Comparison of ENCODE assay signal across 7 cellular contexts in genomic region chr3:10263549-10264363, GRCh38. TPM values are rescaled to one million over a fixed set of nuclear protein-coding genes. Genes with fewer than 3 reads are reported as not detected.
DNase-seq lines count a peak whose midpoint lies in the region; ATAC-seq and TF ChIP-seq lines count a peak whose summit lies in the region.

No MANE protein-coding gene starts in this region.

- H3K4me1 ChIP-seq in HAP-1 (peaks cover 6% of the 10 kb centered on the region), ascending aorta (peaks cover 0 to 5% of the 10 kb centered on the region in 2 donors)

- intact Hi-C loops in ascending aorta (cut with DNase I), result no loop called here
- intact Hi-C loops in left colon (cut with DNase I, micrococcal nuclease), result no loop called here

- peak overlapping the region; percentile 56 for H3K27ac Mint-ChIP-seq in T-helper 2 cell treated with Interferon-gamma antibody and Interleukin-4, amounts not matched to agents 5 μg/mL and 100 μg/mL, for 36 hours

- H3K36me3 Mint-ChIP-seq in T-helper 2 cell treated with Interferon-gamma antibody and Interleukin-4, amounts not matched to agents 5 μg/mL and 100 μg/mL, for 36 hours (ENCODE audit: low read depth), result peaks cover 69% of the 10 kb centered on the region

- H3K36me3 ChIP-seq in HAP-1 (replicated peaks) (peaks cover 72% of the 10 kb centered on the region), ascending aorta (peaks cover 19 to 38% of the 10 kb centered on the region in 2 donors)

- ATAC-seq in left colon (peak; percentile 48), HG02759 (IDR thresholded peaks at IDR 0.05; ENCODE audit: unreplicated experiment) (no peak), HG03108 (IDR thresholded peaks at IDR 0.05; ENCODE audit: unreplicated experiment) (no peak)

- peak overlapping the region; percentile 55 for H3K4me3 Mint-ChIP-seq in T-helper 2 cell treated with Interferon-gamma antibody and Interleukin-4, amounts not matched to agents 5 μg/mL and 100 μg/mL, for 36 hours

- no peak overlapping the region for H3K27ac ChIP-seq in ascending aorta

- no peaks in the 10 kb centered on the region for H3K27me3 Mint-ChIP-seq in T-helper 2 cell treated with Interferon-gamma antibody and Interleukin-4, amounts not matched to agents 5 μg/mL and 100 μg/mL, for 36 hours (ENCODE audit: low read depth)

- no peak overlapping the region for H3K4me3 ChIP-seq in HAP-1
- no peak overlapping the region for H3K4me3 ChIP-seq in ascending aorta

- no peaks in the 10 kb centered on the region for H3K27me3 ChIP-seq in HAP-1 (ENCODE audit: low read depth)
- H3K27me3 ChIP-seq in ascending aorta, result no peaks in the 10 kb centered on the region

- H3K4me1 Mint-ChIP-seq in T-helper 2 cell treated with Interferon-gamma antibody and Interleukin-4, amounts not matched to agents 5 μg/mL and 100 μg/mL, for 36 hours (ENCODE audit: low read depth), result peaks cover 56% of the 10 kb centered on the region

- TF ChIP-seq CTCF in ascending aorta (IDR thresholded peaks at IDR 0.05), result peak in 2 of 3 experiments; percentile 43 to 48

- in situ Hi-C loops in HAP-1 (cut with MboI; ENCODE audit: low sequenced_read_pairs), result no loop called here

- H3K9me3 ChIP-seq in HAP-1, result no peaks in the 10 kb centered on the region
- no peaks in the 10 kb centered on the region for H3K9me3 ChIP-seq in ascending aorta

- no peaks in the 10 kb centered on the region for H3K9me3 Mint-ChIP-seq in T-helper 2 cell treated with Interferon-gamma antibody and Interleukin-4, amounts not matched to agents 5 μg/mL and 100 μg/mL, for 36 hours

- DNase-seq in HAP-1 (ENCODE audit: low spot score in 2 of 2) (peak; percentile 49 to 77), ascending aorta (ENCODE audit: low spot score in 2 of 2) (no peak), left colon (peak in 1 of 2 donors; percentile 42)
- peak; percentile 63 for DNase-seq in T-helper 2 cell treated with Interferon-gamma antibody and Interleukin-4, amounts not matched to agents 5 μg/mL and 100 μg/mL, for 36 hours (ENCODE audit: low spot score)
- DNase-seq in stimulated activated CD4-positive, alpha-beta T cell treated with anti-CD3 and anti-CD28 coated beads, TNF-alpha, amount 100 ng/mL, for 24 hours (ENCODE audit: low read depth in 3 of 3), result peak; percentile 34 to 70 (median 51)

RNA-seq across cellular contexts. Expression of gene TATDN2, which starts 15.5 kb away (rescaled TPM):
- total RNA-seq in ascending aorta, result 29.1 TPM
- 10 to 100 TPM; 30.2 to 37.9 TPM for total RNA-seq in left colon

RNA-seq across cellular contexts. Expression of gene GHRL, which starts 29.0 kb away (rescaled TPM):
- total RNA-seq in ascending aorta, result not detected
- total RNA-seq in left colon, result 1 to 10 TPM in 1 of 2 donors, under 1 TPM in 1; 0.75 to 1.1 TPM

RNA-seq across cellular contexts. Expression of gene SEC13, which starts 57.2 kb away (rescaled TPM):
- 63.0 TPM for total RNA-seq in ascending aorta
- total RNA-seq in left colon, result 100 to 1,000 TPM; 107 to 134 TPM

Comparison
In these comparisons a context has a peak if more than half of its experiments do, and no peak if none do; other contexts are left out.
1. DNase-seq: peak in HAP-1 (2 of 2), T-helper 2 cell treated with Interferon-gamma antibody and Interleukin-4, amounts not matched to agents 5 μg/mL and 100 μg/mL, for 36 hours (single experiment) and stimulated activated CD4-positive, alpha-beta T cell treated with anti-CD3 and anti-CD28 coated beads, TNF-alpha, amount 100 ng/mL, for 24 hours (3 of 3); none in ascending aorta (0 of 2).